Comparison of ENCODE assay signal across 29 cellular contexts in genomic region chr1:64348887-64349648, GRCh38.
DNase-seq lines count a peak whose midpoint lies in the region; ATAC-seq, FAIRE-seq and TF ChIP-seq lines count a peak whose summit lies in the region.
"Had no signal": no experiment of that assay in that cellular context is flagged by ENCODE, and none has a peak within 500 bp of the region (broad histone marks: within the 10 kb centered on the region; RNA-seq: fewer than 3 reads in every experiment).

No MANE protein-coding gene starts in this region.

- H2AFZ ChIP-seq in HepG2 (ENCODE audit: low read length) (no peak overlapping the region), neuronal stem cell (ENCODE audit: low read length) (no peak overlapping the region)
- H2AFZ ChIP-seq: GM23338 had no signal

- H2BK120ac ChIP-seq in neuronal stem cell (ENCODE audit: low read depth, low read length), result no peak overlapping the region

- BruUV-seq in HepG2 (replicated peaks; lab: Mats Ljungman, UMichigan), result no TSS peak

- H3K4me1 ChIP-seq in HepG2 (ENCODE audit: insufficient read depth, low read length) (no peaks in the 10 kb centered on the region), right lobe of liver (no peaks in the 10 kb centered on the region), neuronal stem cell (ENCODE audit: control insufficient read depth in 2 of 2, insufficient read depth in 1 of 2, low read depth in 1 of 2, low read length in 2 of 2) (peaks cover 0 to 4% of the 10 kb centered on the region in 2 donors)
- H3K4me1 ChIP-seq: BE2C had no signal

- no peak overlapping the region for H2BK5ac ChIP-seq in neuronal stem cell (ENCODE audit: low read length)

- H3K4ac ChIP-seq in neuronal stem cell (ENCODE audit: low read length), result peak overlapping the region; percentile 78

- WGBS in HepG2 (ENCODE audit: low lambda C conversion rate), result 52% methylated on average over 6 of the region's 6 CpGs
- 82% methylated on average over 6 of the region's 6 CpGs for WGBS in right lobe of liver (ENCODE audit: insufficient coverage, low coverage, low lambda C conversion rate, missing lambda C conversion rate)
- WGBS in neuronal stem cell (ENCODE audit: extremely low coverage in 2 of 2, insufficient read length in 2 of 2, insufficient replicate concordance in 1 of 2), 2 donors, result 100% methylated on average over 3 of the region's 6 CpGs; no CpG with 5 or more reads in 1 of the 2 donors

- H4K91ac ChIP-seq in neuronal stem cell (ENCODE audit: low read depth, low read length, poor library complexity), result peak overlapping the region; percentile 99

- H3K27ac ChIP-seq in HepG2 (ENCODE audit: extremely low read length, insufficient read depth, low read length) (no peak overlapping the region), right lobe of liver (no peak overlapping the region), neuronal stem cell (replicated peaks; ENCODE audit: low read length) (no peak overlapping the region)

- TF ChIP-seq CTCF in HepG2 (CRISPR knock-in tag; IDR thresholded peaks at IDR 0.05), result no peak
- no peak for TF ChIP-seq CTCF in right lobe of liver (IDR thresholded peaks at IDR 0.05)
- no peak for TF ChIP-seq CTCF in bronchial epithelial cell (IDR thresholded peaks at IDR 0.05; ENCODE audit: insufficient read depth, low read length, severe bottlenecking)

- H3K79me2 ChIP-seq in HepG2 (ENCODE audit: insufficient read depth, low read length), result no peaks in the 10 kb centered on the region

- DNase-seq in HepG2 (ENCODE audit: low spot score) (no peak), right lobe of liver (no peak), bronchial epithelial cell (ENCODE audit: low read depth) (no peak), neuronal stem cell (ENCODE audit: low spot score) (no peak), urothelium cell line (ENCODE audit: low spot score) (no peak), Right ventricle myocardium superior (no peak), left cardiac atrium (no peak), hepatic stellate cell (ENCODE audit: low spot score) (no peak)
- DNase-seq: 8988T; ACHN; BE2C; CD8-positive, alpha-beta memory T cell; DMS 273 treated with DMSO at 0.1 percent for 48 hours; DMS79; EL; GDM1; HCEC 1CT; KBM-7; MV-4-11; NCI-H1105; NCI-H146; NCI-H1930; NCI-H2107; NCI-H524; NCI-H774; PC-3 had no signal

- POLR2A ChIA-PET in HepG2 (lab: Yijun Ruan, JAX), result no interaction called here

- peak overlapping the region; percentile 82 for H4K8ac ChIP-seq in neuronal stem cell (ENCODE audit: low read depth, low read length)

- H3K18ac ChIP-seq in neuronal stem cell (ENCODE audit: low read length), result peak overlapping the region; percentile 17

- H4K20me1 ChIP-seq in HepG2 (ENCODE audit: insufficient read depth, low read length), result no peaks in the 10 kb centered on the region

- CTCF ChIA-PET in HepG2 (lab: Yijun Ruan, JAX; ENCODE audit: low intra/inter-chr PET ratio, low total read pairs), result no interaction called here

- H3K9me3 ChIP-seq in HepG2 (ENCODE audit: low read length) (no peaks in the 10 kb centered on the region), right lobe of liver (no peaks in the 10 kb centered on the region), neuronal stem cell (replicated peaks in 1 of 2; ENCODE audit: control insufficient read depth in 2 of 2, insufficient read depth in 1 of 2, low read depth in 1 of 2, low read length in 2 of 2) (peaks cover 0 to 5% of the 10 kb centered on the region in 2 donors)
- H3K9me3 ChIP-seq: BE2C had no signal

- no peak for TF ChIP-seq RAD21 in HepG2 (CRISPR knock-in tag; IDR thresholded peaks at IDR 0.05)

- H3K4me3 ChIP-seq in HepG2 (replicated peaks in 1 of 3; ENCODE audit: insufficient read depth in 1 of 3, low read depth in 2 of 3, low read length in 3 of 3) (no peak overlapping the region), right lobe of liver (no peak overlapping the region), bronchial epithelial cell (ENCODE audit: low read depth, low read length) (no peak overlapping the region), neuronal stem cell (ENCODE audit: low read length in 2 of 2) (peak overlapping the region in 1 of 2 donors; percentile 72)
- H3K4me3 ChIP-seq: GM23338 had no signal

- ATAC-seq in HepG2 (no peak), right lobe of liver (no peak), Right ventricle myocardium superior (ENCODE audit: poor library complexity) (no peak), left cardiac atrium (no peak)
- ATAC-seq: GM23338, PC-3, Right ventricle myocardium inferior had no signal

- in situ Hi-C loops in HepG2 (cut with HindIII; ENCODE audit: extremely low pct_ligation_motif_present, low pct_unique_long_range_greater_than_20kb), result no loop called here

- H2AK5ac ChIP-seq in neuronal stem cell (ENCODE audit: low read depth, low read length), result no peak overlapping the region

- H2BK15ac ChIP-seq in neuronal stem cell (ENCODE audit: low read length), result no peak overlapping the region

- no peaks in the 10 kb centered on the region for H3K36me3 ChIP-seq in HepG2 (replicated peaks in 1 of 2; ENCODE audit: control insufficient read depth in 1 of 2, insufficient read depth in 2 of 2, low read length in 2 of 2)
- H3K36me3 ChIP-seq in right lobe of liver, result no peaks in the 10 kb centered on the region
- H3K36me3 ChIP-seq in bronchial epithelial cell (ENCODE audit: control insufficient read depth, insufficient read depth, low read length), result no peaks in the 10 kb centered on the region
- no peaks in the 10 kb centered on the region for H3K36me3 ChIP-seq in neuronal stem cell (replicated peaks in 1 of 2; ENCODE audit: control insufficient read depth in 2 of 2, insufficient read depth in 2 of 2, low read length in 2 of 2)
- H3K36me3 ChIP-seq: BE2C had no signal

- no peak overlapping the region for H3K4me2 ChIP-seq in HepG2 (ENCODE audit: low read depth, low read length)
- no peak overlapping the region for H3K4me2 ChIP-seq in neuronal stem cell (ENCODE audit: insufficient read depth, low read length, poor library complexity, severe bottlenecking)
- H3K4me2 ChIP-seq: GM23338 had no signal

- intact Hi-C loops in HepG2 (cut with micrococcal nuclease; ENCODE audit: unreplicated experiment) (no loop called here), right lobe of liver (cut with DNase I) (no loop called here), Right ventricle myocardium superior (cut with DNase I) (no loop called here), left cardiac atrium (cut with DNase I) (no loop called here)

- H3K23ac ChIP-seq in neuronal stem cell (ENCODE audit: low read depth, low read length, poor library complexity), result peak overlapping the region; percentile 97

- FAIRE-seq in HepG2 (lab: Jason Lieb, UNC) (no peak), bronchial epithelial cell (lab: Jason Lieb, UNC) (peak; percentile 79), urothelium cell line (lab: Jason Lieb, UNC) (peak; percentile 93)
- FAIRE-seq: GM12891 had no signal

- no peaks in the 10 kb centered on the region; a peak in 1 of 5 replicates for H3K27me3 ChIP-seq in HepG2 (ENCODE audit: control insufficient read depth in 1 of 2, insufficient read depth in 2 of 2, low read length in 2 of 2)
- H3K27me3 ChIP-seq in right lobe of liver, result no peaks in the 10 kb centered on the region
- H3K27me3 ChIP-seq in bronchial epithelial cell (ENCODE audit: control insufficient read depth, insufficient read depth, low read length), result no peaks in the 10 kb centered on the region
- peaks cover 0 to 3% (median 0%) of the 10 kb centered on the region in 3 experiments for H3K27me3 ChIP-seq in neuronal stem cell (ENCODE audit: control insufficient read depth in 3 of 3, insufficient read depth in 3 of 3, low read depth in 1 of 3, low read length in 3 of 3)
- H3K27me3 ChIP-seq: BE2C had no signal

- H3K9ac ChIP-seq in HepG2 (ENCODE audit: insufficient read depth, low read depth, low read length) (no peak overlapping the region), neuronal stem cell (ENCODE audit: low read depth, low read length, poor library complexity) (peak overlapping the region; percentile 66)

- H3K79me1 ChIP-seq in neuronal stem cell (ENCODE audit: low read depth, low read length), result peaks cover 4% of the 10 kb centered on the region

- TF ChIP-seq EP300 in HepG2 (IDR thresholded peaks at IDR 0.05; ENCODE audit: low read depth in 2 of 2, low read length in 2 of 2) (no peak), HepG2 (CRISPR knock-in tag; IDR thresholded peaks at IDR 0.05; ENCODE audit: borderline replicate concordance) (no peak)

- no peak for TF ChIP-seq POLR2A in HepG2 (IDR thresholded peaks at IDR 0.05; ENCODE audit: insufficient read depth in 1 of 2, low read depth in 2 of 2, low read length in 2 of 2)
- no peak for TF ChIP-seq POLR2A in right lobe of liver (IDR thresholded peaks at IDR 0.05)

- H3K14ac ChIP-seq in neuronal stem cell (ENCODE audit: low read length), result peak overlapping the region; percentile 71

- H2BK12ac ChIP-seq in neuronal stem cell (ENCODE audit: low read length), result peak overlapping the region; percentile 63

TF ChIP-seq in HepG2, 621 proteins besides CTCF, POLR2A, EP300 and RAD21:
- TF ChIP-seq, protein P1, sequence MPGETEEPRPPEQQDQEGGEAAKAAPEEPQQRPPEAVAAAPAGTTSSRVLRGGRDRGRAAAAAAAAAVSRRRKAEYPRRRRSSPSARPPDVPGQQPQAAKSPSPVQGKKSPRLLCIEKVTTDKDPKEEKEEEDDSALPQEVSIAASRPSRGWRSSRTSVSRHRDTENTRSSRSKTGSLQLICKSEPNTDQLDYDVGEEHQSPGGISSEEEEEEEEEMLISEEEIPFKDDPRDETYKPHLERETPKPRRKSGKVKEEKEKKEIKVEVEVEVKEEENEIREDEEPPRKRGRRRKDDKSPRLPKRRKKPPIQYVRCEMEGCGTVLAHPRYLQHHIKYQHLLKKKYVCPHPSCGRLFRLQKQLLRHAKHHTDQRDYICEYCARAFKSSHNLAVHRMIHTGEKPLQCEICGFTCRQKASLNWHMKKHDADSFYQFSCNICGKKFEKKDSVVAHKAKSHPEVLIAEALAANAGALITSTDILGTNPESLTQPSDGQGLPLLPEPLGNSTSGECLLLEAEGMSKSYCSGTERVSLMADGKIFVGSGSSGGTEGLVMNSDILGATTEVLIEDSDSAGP (CRISPR knock-in tag; IDR thresholded peaks at IDR 0.05; ENCODE audit: borderline replicate concordance), result no peak
- TF ChIP-seq, protein P2, sequence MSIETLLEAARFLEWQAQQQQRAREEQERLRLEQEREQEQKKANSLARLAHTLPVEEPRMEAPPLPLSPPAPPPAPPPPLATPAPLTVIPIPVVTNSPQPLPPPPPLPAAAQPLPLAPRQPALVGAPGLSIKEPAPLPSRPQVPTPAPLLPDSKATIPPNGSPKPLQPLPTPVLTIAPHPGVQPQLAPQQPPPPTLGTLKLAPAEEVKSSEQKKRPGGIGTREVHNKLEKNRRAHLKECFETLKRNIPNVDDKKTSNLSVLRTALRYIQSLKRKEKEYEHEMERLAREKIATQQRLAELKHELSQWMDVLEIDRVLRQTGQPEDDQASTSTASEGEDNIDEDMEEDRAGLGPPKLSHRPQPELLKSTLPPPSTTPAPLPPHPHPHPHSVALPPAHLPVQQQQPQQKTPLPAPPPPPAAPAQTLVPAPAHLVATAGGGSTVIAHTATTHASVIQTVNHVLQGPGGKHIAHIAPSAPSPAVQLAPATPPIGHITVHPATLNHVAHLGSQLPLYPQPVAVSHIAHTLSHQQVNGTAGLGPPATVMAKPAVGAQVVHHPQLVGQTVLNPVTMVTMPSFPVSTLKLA (IDR thresholded peaks at IDR 0.05), result peak; percentile 65
- TF ChIP-seq FOXP1 (IDR thresholded peaks at IDR 0.05) (peak; percentile 18; the same call in 1 of the 2 replicates), FOXP1 (CRISPR knock-in tag; IDR thresholded peaks at IDR 0.05) (no peak)
